Comparison of ENCODE assay signal across 14 cellular contexts in the genomic region with DNA sequence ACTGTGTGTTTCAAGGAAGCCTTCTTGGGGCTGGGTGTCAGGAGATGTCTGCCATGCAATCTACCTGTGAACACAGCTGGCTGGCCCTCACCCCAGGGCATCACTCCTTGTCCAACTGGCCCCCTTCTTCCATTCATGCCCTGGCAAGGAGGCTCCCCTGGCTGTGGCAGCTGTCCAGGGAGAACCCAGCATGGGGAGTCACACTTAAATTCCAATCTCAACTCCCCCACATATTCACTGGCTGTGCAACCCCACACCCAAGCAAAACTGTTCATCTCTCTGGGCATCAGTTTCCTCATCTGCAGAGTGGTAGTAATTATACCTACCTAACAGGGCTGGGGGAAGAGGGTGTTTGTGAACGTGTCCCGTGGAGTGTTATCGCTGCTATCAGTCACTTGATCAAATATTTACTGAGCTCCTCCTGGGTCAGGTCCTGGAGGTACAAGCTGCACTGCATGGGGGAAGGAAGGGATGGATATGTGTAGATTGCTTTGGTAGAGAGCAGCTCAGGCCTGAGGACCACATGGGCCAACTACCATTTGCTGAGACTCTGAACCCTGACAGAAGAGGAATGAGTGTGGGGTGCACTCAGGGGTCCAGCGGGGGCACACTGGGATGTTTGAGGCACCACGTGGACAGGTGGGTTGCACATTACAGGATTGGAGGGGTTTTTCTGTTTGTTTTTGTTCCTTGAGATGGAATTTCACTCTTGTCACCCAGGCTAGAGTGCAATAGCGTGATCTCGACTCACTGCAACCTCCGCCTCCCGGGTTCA. TPM values are rescaled to one million over a fixed set of nuclear protein-coding genes. Genes with fewer than 3 reads are reported as not detected.
DNase-seq lines count a peak whose midpoint lies in the region; ATAC-seq lines count a peak whose summit lies in the region.
"Had no signal": no experiment of that assay in that cellular context is flagged by ENCODE, and none has a peak within 500 bp of the region (broad histone marks: within the 10 kb centered on the region; RNA-seq: fewer than 3 reads in every experiment).

No MANE protein-coding gene starts in this region.

- peak overlapping the region in 2 of 10 donors; percentile 24 to 93 for H3K4me3 Mint-ChIP-seq in naive thymus-derived CD8-positive, alpha-beta T cell
- H3K4me3 Mint-ChIP-seq: activated naive CD8-positive, alpha-beta T cell treated with anti-CD3 and anti-CD28 coated beads, Interleukin-2, amount 10 ng/mL, durations not matched to agents 7 days and 5 days had no signal

- H3K4me1 Mint-ChIP-seq in naive thymus-derived CD8-positive, alpha-beta T cell, result peaks cover 9 to 20% (median 11%) of the 10 kb centered on the region in 4 donors

- POLR2A ChIA-PET in naive thymus-derived CD8-positive, alpha-beta T cell (lab: Charles Lee), result no interaction called here

- ATAC-seq in activated naive CD4-positive, alpha-beta T cell treated with anti-CD3 and anti-CD28 coated beads, Interleukin-2, amount 50 U/mL, for 72 hours, result no peak
- no peak for ATAC-seq in naive thymus-derived CD8-positive, alpha-beta T cell
- ATAC-seq in GM19467 (IDR thresholded peaks at IDR 0.05; ENCODE audit: unreplicated experiment), result no peak

- H3K36me3 Mint-ChIP-seq in activated naive CD4-positive, alpha-beta T cell treated with anti-CD3 and anti-CD28 coated beads, Interleukin-2, amount 50 U/mL, for 72 hours, result no peaks in the 10 kb centered on the region
- peaks cover 0 to 2% (median 0%) of the 10 kb centered on the region in 3 donors for H3K36me3 Mint-ChIP-seq in naive thymus-derived CD8-positive, alpha-beta T cell
- H3K36me3 Mint-ChIP-seq: activated naive CD8-positive, alpha-beta T cell treated with anti-CD3 and anti-CD28 coated beads, Interleukin-2, amount 10 ng/mL, durations not matched to agents 7 days and 5 days had no signal

- no peak overlapping the region for H3K27ac Mint-ChIP-seq in activated naive CD4-positive, alpha-beta T cell treated with anti-CD3 and anti-CD28 coated beads, Interleukin-2, amount 50 U/mL, for 72 hours
- no peak overlapping the region for H3K27ac Mint-ChIP-seq in naive thymus-derived CD8-positive, alpha-beta T cell
- H3K27ac Mint-ChIP-seq: activated naive CD8-positive, alpha-beta T cell treated with anti-CD3 and anti-CD28 coated beads, Interleukin-2, amount 10 ng/mL, durations not matched to agents 7 days and 5 days; CD8-positive, alpha-beta memory T cell had no signal

- H3K9me3 Mint-ChIP-seq in activated naive CD4-positive, alpha-beta T cell treated with anti-CD3 and anti-CD28 coated beads, Interleukin-2, amount 50 U/mL, for 72 hours, result no peaks in the 10 kb centered on the region
- peaks cover 0 to 2% (median 0%) of the 10 kb centered on the region in 9 donors for H3K9me3 Mint-ChIP-seq in naive thymus-derived CD8-positive, alpha-beta T cell
- H3K9me3 Mint-ChIP-seq: activated naive CD8-positive, alpha-beta T cell treated with anti-CD3 and anti-CD28 coated beads, Interleukin-2, amount 10 ng/mL, durations not matched to agents 7 days and 5 days; CD8-positive, alpha-beta memory T cell had no signal

- peaks cover 0 to 12% (median 6%) of the 10 kb centered on the region in 5 donors for H3K27me3 Mint-ChIP-seq in naive thymus-derived CD8-positive, alpha-beta T cell
- H3K27me3 Mint-ChIP-seq: activated naive CD8-positive, alpha-beta T cell treated with anti-CD3 and anti-CD28 coated beads, Interleukin-2, amount 10 ng/mL, durations not matched to agents 7 days and 5 days had no signal

- peak; percentile 1 for DNase-seq in stimulated activated CD4-positive, alpha-beta T cell treated with anti-CD3 and anti-CD28 coated beads, Interleukin-15, amount 100 ng/mL, for 24 hours
- no peak for DNase-seq in stimulated activated CD4-positive, alpha-beta T cell treated with anti-CD3 and anti-CD28 coated beads, Interleukin-12 subunit alpha, Interleukin-12 subunit beta, amount 100 ng/mL, for 4 hours
- DNase-seq in activated naive CD4-positive, alpha-beta T cell treated with anti-CD3 and anti-CD28 coated beads, Interleukin-2, amount 50 U/mL, for 72 hours (ENCODE audit: low spot score in 2 of 2), result peak; percentile 2 to 51
- DNase-seq in naive thymus-derived CD8-positive, alpha-beta T cell, result peak in 6 of 10 donors; percentile 0 to 59 (median 0)
- DNase-seq in glomerular visceral epithelial cell (ENCODE audit: extremely low spot score) (no peak), NAMALWA (ENCODE audit: low spot score) (no peak), OCI-M2 (lab: John Stamatoyannopoulos, UW; ENCODE audit: unreplicated experiment) (no peak)
- DNase-seq: activated naive CD8-positive, alpha-beta T cell treated with anti-CD3 and anti-CD28 coated beads, Interleukin-2, amount 10 ng/mL, durations not matched to agents 7 days and 5 days; hippocampal formation; KG1; NCI-H446 treated with DMSO at 0.1 percent for 48 hours had no signal

RNA-seq across cellular contexts. Expression of a gene that starts 2.1 kb away (rescaled TPM):
- total RNA-seq in activated naive CD4-positive, alpha-beta T cell treated with anti-CD3 and anti-CD28 coated beads, Interleukin-2, amount 50 U/mL, for 72 hours, result not detected
- not detected for total RNA-seq in naive thymus-derived CD8-positive, alpha-beta T cell
- not detected for polyA plus RNA-seq in naive thymus-derived CD8-positive, alpha-beta T cell
- total RNA-seq: activated naive CD8-positive, alpha-beta T cell treated with anti-CD3 and anti-CD28 coated beads, Interleukin-2, amount 10 ng/mL, durations not matched to agents 7 days and 5 days; CD8-positive, alpha-beta memory T cell; mononuclear cell had no signal
- polyA plus RNA-seq: CD8-positive, alpha-beta memory T cell had no signal

RNA-seq across cellular contexts. Expression of a gene that starts 20.3 kb away (rescaled TPM):
- total RNA-seq in activated naive CD4-positive, alpha-beta T cell treated with anti-CD3 and anti-CD28 coated beads, Interleukin-2, amount 50 U/mL, for 72 hours, result 1 to 10 TPM in 1 of 2 donors, under 1 TPM in 1; 0.27 to 1.4 TPM
- 1 to 10 TPM; 1.6 to 1.9 TPM for total RNA-seq in naive thymus-derived CD8-positive, alpha-beta T cell
- under 1 TPM; 0.08 to 0.13 (median 0.12) TPM for polyA plus RNA-seq in naive thymus-derived CD8-positive, alpha-beta T cell

Comparison
In these comparisons a context has a peak if more than half of its experiments do, and no peak if none do; other contexts are left out.
1. DNase-seq: peak in stimulated activated CD4-positive, alpha-beta T cell treated with anti-CD3 and anti-CD28 coated beads, Interleukin-15, amount 100 ng/mL, for 24 hours (single experiment), activated naive CD4-positive, alpha-beta T cell treated with anti-CD3 and anti-CD28 coated beads, Interleukin-2, amount 50 U/mL, for 72 hours (2 of 2) and naive thymus-derived CD8-positive, alpha-beta T cell (6 of 10); none in stimulated activated CD4-positive, alpha-beta T cell treated with anti-CD3 and anti-CD28 coated beads, Interleukin-12 subunit alpha, Interleukin-12 subunit beta, amount 100 ng/mL, for 4 hours (single experiment), glomerular visceral epithelial cell (single experiment), NAMALWA (single experiment) and OCI-M2 (single experiment).